Comparison of ENCODE assay signal across 8 cellular contexts in the genomic region with DNA sequence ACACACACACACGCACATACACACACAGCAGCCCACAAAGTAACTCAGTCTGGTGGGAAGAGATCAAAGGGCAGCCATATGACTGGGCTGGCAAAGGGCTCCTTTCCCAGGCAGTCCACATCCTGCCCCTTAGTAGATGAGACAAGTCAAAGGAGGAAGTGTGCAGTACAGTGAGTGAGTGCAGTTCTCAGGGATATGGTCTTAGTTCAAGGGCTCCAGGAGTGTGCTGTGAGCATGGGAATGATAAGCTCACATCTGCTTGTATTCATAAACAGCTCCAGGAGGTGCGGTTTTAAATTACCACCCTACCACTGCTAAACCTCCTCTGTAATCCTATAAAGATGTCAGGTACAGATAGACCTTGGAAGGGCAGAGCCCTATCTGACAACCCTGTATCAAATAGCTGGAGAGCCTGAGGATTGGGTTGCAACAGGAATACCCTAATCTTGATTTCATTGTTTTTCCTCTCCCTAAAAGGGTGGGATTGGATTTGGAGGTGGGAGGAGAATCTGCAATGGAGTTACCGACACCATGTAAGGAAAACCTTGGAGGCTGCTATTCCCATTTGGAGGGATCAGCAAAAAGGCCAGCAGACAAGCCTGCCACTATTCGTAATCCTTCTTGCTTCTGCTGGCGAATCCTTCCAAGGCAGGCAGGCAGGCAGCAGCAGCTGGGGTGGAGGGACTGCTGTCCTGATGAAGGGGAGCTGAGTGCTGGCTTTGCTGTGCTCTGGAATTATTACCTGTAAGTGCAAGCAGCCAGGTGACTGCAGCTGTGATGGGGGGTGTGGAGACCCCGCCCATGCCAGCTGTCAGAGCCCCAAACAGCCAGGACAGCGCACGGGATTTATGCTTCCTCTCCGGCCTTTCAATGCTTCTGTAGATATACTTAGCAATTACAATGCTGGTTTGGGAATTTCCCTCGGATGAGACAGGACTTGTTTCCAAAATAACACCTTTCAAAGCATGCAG.
A peak's percentile ranks its signal among the peaks of the same experiment; 100 is the strongest.
DNase-seq lines count a peak whose midpoint lies in the region; ATAC-seq, FAIRE-seq and TF ChIP-seq lines count a peak whose summit lies in the region.

No MANE protein-coding gene starts in this region.

- FAIRE-seq in GM12878 (lab: Jason Lieb, UNC): no peak

- RAD21 ChIA-PET in GM12878 (lab: Charles Lee; ENCODE audit: unreplicated experiment): no interaction called here

- no peak overlapping the region for H2AK5ac ChIP-seq in mesenchymal stem cell (ENCODE audit: low read length, severe bottlenecking)

- no peak overlapping the region for H2BK120ac ChIP-seq in mesenchymal stem cell (ENCODE audit: low read depth, low read length)

- H3K4me1 ChIP-seq in Loucy (ENCODE audit: insufficient read depth, low read length, poor library complexity, severe bottlenecking): peaks cover 40% of the 10 kb centered on the region
- H3K4me1 ChIP-seq in GM12878 (ENCODE audit: control insufficient read depth, insufficient read depth, low read length): peaks cover 11% of the 10 kb centered on the region
- H3K4me1 ChIP-seq in mesenchymal stem cell (ENCODE audit: control insufficient read depth, insufficient read depth, low read depth, low read length): peaks cover 15% of the 10 kb centered on the region

- H2BK5ac ChIP-seq in mesenchymal stem cell (ENCODE audit: low read depth, low read length, poor library complexity, severe bottlenecking): no peak overlapping the region

- H3K18ac ChIP-seq in mesenchymal stem cell (ENCODE audit: low read depth in 1 of 2, low read length in 2 of 2): peak overlapping the region; percentile 54 to 77

- no peak overlapping the region for H4K91ac ChIP-seq in mesenchymal stem cell (ENCODE audit: low read length)

- POLR2A ChIA-PET in GM12878 (lab: Charles Lee): no interaction called here

- in situ Hi-C loops in GM12878 (cut with MboI): no loop called here

- H4K20me1 ChIP-seq in Loucy (ENCODE audit: insufficient read depth, low read length, poor library complexity, severe bottlenecking): peaks cover 29% of the 10 kb centered on the region
- no peaks in the 10 kb centered on the region for H4K20me1 ChIP-seq in GM12878 (ENCODE audit: control insufficient read depth, insufficient read depth)

- H3K79me2 ChIP-seq in Loucy (ENCODE audit: insufficient read depth, low read length) (peaks cover 92% of the 10 kb centered on the region), GM12878 (ENCODE audit: control insufficient read depth, insufficient read depth, low read length) (no peaks in the 10 kb centered on the region)

- CTCF ChIA-PET in GM12878 (lab: Yijun Ruan, JAX): interaction anchor here (1.0 to 1.5 kb wide), 2 partner anchors 8 to 19 kb away, joined by 4 to 5 read pairs; no protein-coding TSS in a partner anchor

- peaks cover 42% of the 10 kb centered on the region; the same call in 1 of the 2 replicates for H3K36me3 ChIP-seq in Loucy (ENCODE audit: insufficient read depth, low read length)
- H3K36me3 ChIP-seq in GM12878 (ENCODE audit: control insufficient read depth in 2 of 2, insufficient read depth in 2 of 2, low read length in 1 of 2): no peaks in the 10 kb centered on the region
- H3K36me3 ChIP-seq in mesenchymal stem cell (ENCODE audit: control insufficient read depth in 1 of 2, insufficient read depth in 2 of 2, low read depth in 1 of 2, low read length in 2 of 2): no peaks in the 10 kb centered on the region

- H3K27me3 ChIP-seq in Loucy (ENCODE audit: insufficient read depth, low read length, poor library complexity, severe bottlenecking): no peaks in the 10 kb centered on the region
- H3K27me3 ChIP-seq in GM12878 (replicated peaks in 1 of 2; ENCODE audit: control insufficient read depth in 2 of 2, insufficient read depth in 2 of 2, low read length in 1 of 2): no peaks in the 10 kb centered on the region
- no peaks in the 10 kb centered on the region for H3K27me3 ChIP-seq in mesenchymal stem cell (ENCODE audit: control insufficient read depth in 1 of 2, insufficient read depth in 1 of 2, low read length in 2 of 2)

- no peak for TF ChIP-seq POLR2A in GM12878 (IDR thresholded peaks at IDR 0.05; ENCODE audit: low read depth, low read length)

- H3K9me3 ChIP-seq in Loucy (ENCODE audit: insufficient read depth, low read depth, low read length) (no peaks in the 10 kb centered on the region), GM12878 (replicated peaks; ENCODE audit: control insufficient read depth, insufficient read depth, low read length) (no peaks in the 10 kb centered on the region; the same call in 2 of the 3 replicates), mesenchymal stem cell (ENCODE audit: control insufficient read depth, low read length) (no peaks in the 10 kb centered on the region)

- peak overlapping the region in 1 of 2 experiments; percentile 44 for H3K14ac ChIP-seq in mesenchymal stem cell (ENCODE audit: low read length in 2 of 2)

- H3K79me1 ChIP-seq in mesenchymal stem cell (replicated peaks; ENCODE audit: low read length, poor library complexity, severe bottlenecking): peaks cover 2% of the 10 kb centered on the region

- no peak for TF ChIP-seq EP300 in GM12878 (IDR thresholded peaks at IDR 0.05; ENCODE audit: borderline replicate concordance in 1 of 2, control insufficient read depth in 1 of 2, low read depth in 2 of 2, low read length in 2 of 2)

- TF ChIP-seq CTCF in Loucy (conservative IDR thresholded peaks at IDR 0.05; ENCODE audit: low read length) (no peak), GM12878 (IDR thresholded peaks at IDR 0.05 in 2 of 3, conservative IDR thresholded peaks at IDR 0.05 in 1 of 3; ENCODE audit: control insufficient read depth in 2 of 3, extremely low read depth in 1 of 3, insufficient read depth in 1 of 3, low read depth in 3 of 3, low read length in 3 of 3) (no peak)

- H3K4me3 ChIP-seq in Loucy (ENCODE audit: low read length, poor library complexity, severe bottlenecking) (no peak overlapping the region), GM12878 (no peak overlapping the region), mesenchymal stem cell (ENCODE audit: insufficient read depth in 1 of 2, low read depth in 1 of 2, low read length in 2 of 2) (no peak overlapping the region)

- BruUV-seq in GM12878 (replicated peaks; lab: Mats Ljungman, UMichigan): no TSS peak

- intact Hi-C loops in GM12878 (cut with micrococcal nuclease; ENCODE audit: unreplicated experiment): no loop called here

- H3K27ac ChIP-seq in GM12878 (ENCODE audit: control insufficient read depth, insufficient read depth) (no peak overlapping the region), mesenchymal stem cell (ENCODE audit: low read length, poor library complexity, severe bottlenecking) (no peak overlapping the region)

- SMC1A ChIA-PET in GM12878 (lab: Charles Lee; ENCODE audit: uncharacterized antibody, unreplicated experiment): interaction anchor here (1.1 kb wide), 1 partner anchor 38 kb away, joined by 3 read pairs; no protein-coding TSS in a partner anchor

- H3K4me2 ChIP-seq in Loucy (ENCODE audit: low read depth, low read length, poor library complexity, severe bottlenecking) (peak overlapping the region; percentile 35), GM12878 (ENCODE audit: control insufficient read depth, insufficient read depth) (no peak overlapping the region), mesenchymal stem cell (ENCODE audit: low read length, poor library complexity, severe bottlenecking) (no peak overlapping the region)

- H2BK12ac ChIP-seq in mesenchymal stem cell (ENCODE audit: low read length in 2 of 2): peak overlapping the region; percentile 80 to 89

- no peak for TF ChIP-seq RAD21 in GM12878 (IDR thresholded peaks at IDR 0.05; ENCODE audit: insufficient read depth, low read depth, low read length)

- peak; percentile 67 for DNase-seq in COR-L47 (lab: John Stamatoyannopoulos, UW)
- DNase-seq in GM12878 (ENCODE audit: low read depth, low spot score): no peak
- DNase-seq in mesenchymal stem cell: peak; percentile 77
- DNase-seq in DMS114 treated with DMSO at 0.1 percent for 48 hours (lab: John Stamatoyannopoulos, UW; ENCODE audit: unreplicated experiment): no peak
- DNase-seq in dedifferentiated amniotic fluid mesenchymal stem cell (ENCODE audit: extremely low spot score): no peak

- H3F3A ChIP-seq in Loucy (ENCODE audit: low read depth): no peaks in the 10 kb centered on the region

- H2AFZ ChIP-seq in Loucy (ENCODE audit: low read length): no peak overlapping the region
- H2AFZ ChIP-seq in GM12878 (ENCODE audit: control insufficient read depth, low read depth, low read length): no peak overlapping the region
- no peak overlapping the region for H2AFZ ChIP-seq in mesenchymal stem cell (ENCODE audit: low read depth, low read length)

- H3K4ac ChIP-seq in mesenchymal stem cell (ENCODE audit: low read depth in 1 of 2, low read length in 2 of 2): peak overlapping the region in 1 of 2 experiments; percentile 43

- no peak overlapping the region for H2BK15ac ChIP-seq in mesenchymal stem cell (ENCODE audit: low read depth, poor library complexity, severe bottlenecking)

- H3K9ac ChIP-seq in Loucy (ENCODE audit: low read depth, low read length, poor library complexity, severe bottlenecking) (peak overlapping the region; percentile 34), GM12878 (ENCODE audit: control insufficient read depth, insufficient read depth, low read length) (no peak overlapping the region), mesenchymal stem cell (ENCODE audit: low read length) (no peak overlapping the region)

- H3K23ac ChIP-seq in mesenchymal stem cell (ENCODE audit: low read length in 2 of 2): no peak overlapping the region

- ATAC-seq in GM12878: peak; percentile 57
- no peak for ATAC-seq in HG02938 (IDR thresholded peaks at IDR 0.05; ENCODE audit: unreplicated experiment)
- ATAC-seq in GM21529 (IDR thresholded peaks at IDR 0.05; ENCODE audit: unreplicated experiment): no peak

- WGBS in GM12878 (ENCODE audit: insufficient coverage, insufficient replicate concordance, low lambda C conversion rate, missing lambda C conversion rate): 48% methylated on average over 10 of the region's 10 CpGs
- WGBS in mesenchymal stem cell: 66% methylated on average over 4 of the region's 10 CpGs

- H4K8ac ChIP-seq in mesenchymal stem cell (ENCODE audit: low read length): peak overlapping the region; percentile 27

- H3K9me2 ChIP-seq in Loucy (replicated peaks; ENCODE audit: low read depth, low read length): no peaks in the 10 kb centered on the region

TF ChIP-seq in GM12878, 131 proteins besides CTCF, POLR2A, EP300 and RAD21 (continues in another document):
- TF ChIP-seq IKZF2 (IDR thresholded peaks at IDR 0.05) (peak; percentile 55 to 66; a peak in 2 of 4 replicates), CREB1 (IDR thresholded peaks at IDR 0.05; ENCODE audit: low read depth) (no peak), NR2F1 (conservative IDR thresholded peaks at IDR 0.05) (peak; percentile 56), EED (IDR thresholded peaks at IDR 0.05; ENCODE audit: low read depth) (peak; percentile 71), RUNX3 (IDR thresholded peaks at IDR 0.05; ENCODE audit: low read length) (peak; percentile 43; the same call in 1 of the 2 replicates)

Comparison
In these comparisons a context has a peak if more than half of its experiments do, and no peak if none do; other contexts are left out.
1. DNase-seq: peak in COR-L47 (single experiment) and mesenchymal stem cell (single experiment); none in GM12878 (single experiment), DMS114 treated with DMSO at 0.1 percent for 48 hours (single experiment) and dedifferentiated amniotic fluid mesenchymal stem cell (single experiment).